21 cellular contexts compared by ENCODE assay signal in genomic region chr16:46730126-46730525, GRCh38. TPM values are rescaled to one million over a fixed set of nuclear protein-coding genes. Genes with fewer than 3 reads are reported as not detected.
"Had no signal": no experiment of that assay in that cellular context is flagged by ENCODE, and none has a peak within 500 bp of the region (broad histone marks: within the 10 kb centered on the region; RNA-seq: fewer than 3 reads in every experiment).

No MANE protein-coding gene starts in this region.

- H3K27ac ChIP-seq: breast epithelium, Peyer's patch, RWPE1 had no signal

- DNase-seq: activated CD4-positive, alpha-beta T cell treated with anti-CD3 and anti-CD28 coated beads for 1 hour; activated CD4-positive, alpha-beta T cell treated with anti-CD3 and anti-CD28 coated beads, Interleukin-2, amount 10 ng/mL, durations not matched to agents 24 days and 14 days; activated CD4-positive, alpha-beta T cell treated with anti-CD3 and anti-CD28 coated beads, Interleukin-2, amount 50 U/mL, for 48 hours; activated naive CD4-positive, alpha-beta T cell; activated T-cell treated with anti-CD3 and anti-CD28 coated beads for 4 hours; activated T-cell treated with anti-CD3 and anti-CD28 coated beads, Interleukin-2, amount 50 U/mL, for 48 hours; aorta; MM.1S; NCI-H1105 treated with DMSO at 0.1 percent for 48 hours; NCI-H1436 treated with DMSO at 0.1 percent for 48 hours; NCI-H187; NCI-H2081; NCI-H510A treated with DMSO at 0.1 percent for 48 hours; NCI-H69; NK-92 treated with Interleukin-12 subunit alpha and Interleukin-12 subunit beta, amount 100 ng/mL, for 24 hours; Peyer's patch; SHP77 treated with DMSO at 0.1 percent for 48 hours had no signal

- H3K9me3 ChIP-seq: breast epithelium, Peyer's patch had no signal

- H3K27me3 ChIP-seq: breast epithelium, Peyer's patch had no signal

- H3K4me1 ChIP-seq: breast epithelium, Peyer's patch had no signal

- H3K36me3 ChIP-seq: breast epithelium, Peyer's patch had no signal

- ATAC-seq: activated T-helper 17 cell treated with anti-CD3 and anti-CD28 coated beads, Interleukin-2, amount 50 U/mL, for 72 hours; WTC11 had no signal

- H3K4me3 ChIP-seq: breast epithelium, Peyer's patch had no signal

RNA-seq across cellular contexts. Expression of gene MYLK3, which starts 18.0 kb away (rescaled TPM):
- total RNA-seq: Peyer's patch had no signal
